8 cellular contexts compared by ENCODE assay signal in the genomic region with DNA sequence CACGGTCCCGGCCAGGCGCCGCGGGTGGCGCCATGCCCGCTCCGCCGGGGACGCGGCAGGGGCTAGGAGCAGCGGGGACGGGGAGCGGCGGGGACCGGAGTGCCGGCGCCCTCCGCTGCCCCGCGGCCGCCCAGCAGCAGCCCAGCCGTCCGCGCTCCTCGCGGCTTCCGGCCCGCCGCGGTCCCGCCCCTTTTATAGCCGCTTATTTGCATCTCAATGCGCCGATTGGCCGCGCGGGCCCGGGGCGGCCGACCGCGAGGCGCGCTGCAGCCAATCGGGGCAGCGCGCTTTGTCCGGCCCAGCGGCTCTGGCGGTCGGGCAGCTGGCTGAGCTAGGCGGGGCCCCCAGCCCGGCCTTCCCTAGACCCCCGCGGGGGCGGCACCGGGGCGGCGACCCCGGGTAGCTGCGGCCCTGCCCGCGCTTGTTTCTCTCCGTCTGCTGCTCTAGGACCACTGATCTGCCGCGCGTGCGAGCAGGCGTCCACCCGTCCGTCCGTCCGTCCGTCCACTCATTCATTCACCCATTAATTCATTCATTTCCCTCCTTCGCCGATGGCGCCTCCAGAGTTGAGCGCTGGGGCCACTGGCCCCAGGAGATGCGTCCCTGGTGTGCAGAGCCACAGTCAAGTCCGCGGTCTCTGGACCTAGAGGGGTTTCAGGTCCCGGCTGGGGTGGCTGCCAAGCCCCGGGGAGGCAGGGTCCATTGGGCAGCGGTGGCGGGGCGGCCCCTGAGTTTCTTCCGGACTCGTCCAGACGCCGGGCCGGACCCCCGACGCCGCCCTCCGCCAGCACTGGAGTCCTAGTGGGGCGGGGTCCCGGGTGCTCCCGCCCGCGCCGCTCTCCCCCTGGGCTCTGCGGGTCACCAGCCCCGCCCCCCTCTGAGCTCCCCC. TPM values are rescaled to one million over a fixed set of nuclear protein-coding genes. Genes with fewer than 3 reads are reported as not detected.
A peak's percentile ranks its signal among the peaks of the same experiment; 100 is the strongest.
DNase-seq lines count a peak whose midpoint lies in the region; ATAC-seq and TF ChIP-seq lines count a peak whose summit lies in the region.

Gene HES6 (minus strand): TSS at position 167 of the 889 bp plus-strand sequence. CDS start 133 bp downstream, at position 34.

- intact Hi-C loops in activated T-helper 2 cell treated with anti-CD3 and anti-CD28 coated beads, Interferon-gamma antibody, Interleukin-2, Interleukin-4, amounts not matched to agents 10 μg/mL and 5 μg/mL and 100 μg/mL, durations not matched to agents 14 hours and 24 hours and 36 hours (cut with micrococcal nuclease) = loop anchor here (1.0 to 2.0 kb wide), 3 partner anchors 9 to 49 kb away; partner anchors contain the start of genes ILKAP and PER2

- H3K4me2 ChIP-seq in DND-41 (ENCODE audit: insufficient read depth, low read length) = peak within 1 kb of the TSS; percentile 62

- H4K20me1 ChIP-seq in DND-41 (ENCODE audit: insufficient read depth, low read length) = no peaks in the 10 kb centered on the region

- H3K27me3 ChIP-seq in DND-41 (ENCODE audit: insufficient read depth, low read length, poor library complexity) = peaks cover 9% of the 10 kb centered on the region

- H3K9me3 ChIP-seq in DND-41 (ENCODE audit: insufficient read depth, low read length, severe bottlenecking) = no peaks in the 10 kb centered on the region

- no peaks in the 10 kb centered on the region for H3K79me2 ChIP-seq in DND-41 (ENCODE audit: insufficient read depth, low read length)

- no peaks in the 10 kb centered on the region for H3K9me3 Mint-ChIP-seq in activated T-helper 2 cell treated with anti-CD3 and anti-CD28 coated beads, Interferon-gamma antibody, Interleukin-2, Interleukin-4, amounts not matched to agents 10 μg/mL and 5 μg/mL and 100 μg/mL, durations not matched to agents 14 hours and 24 hours and 36 hours
- H3K9me3 Mint-ChIP-seq in neural crest cell = peaks cover 6% of the 10 kb centered on the region
- no peaks in the 10 kb centered on the region for H3K9me3 Mint-ChIP-seq in stimulated activated naive CD8-positive, alpha-beta T cell treated with anti-CD3 and anti-CD28 coated beads, Interleukin-15, Interleukin-2, amounts not matched to agents 100 ng/mL and 50 ng/mL, for 24 hours

- peaks cover 7% of the 10 kb centered on the region for H3K36me3 Mint-ChIP-seq in activated T-helper 2 cell treated with anti-CD3 and anti-CD28 coated beads, Interferon-gamma antibody, Interleukin-2, Interleukin-4, amounts not matched to agents 10 μg/mL and 5 μg/mL and 100 μg/mL, durations not matched to agents 14 hours and 24 hours and 36 hours (ENCODE audit: low read depth)
- H3K36me3 Mint-ChIP-seq in neural crest cell (ENCODE audit: low read depth) = peaks cover 7% of the 10 kb centered on the region
- peaks cover 6% of the 10 kb centered on the region for H3K36me3 Mint-ChIP-seq in stimulated activated naive CD8-positive, alpha-beta T cell treated with anti-CD3 and anti-CD28 coated beads, Interleukin-15, Interleukin-2, amounts not matched to agents 100 ng/mL and 50 ng/mL, for 24 hours (ENCODE audit: low read depth)

- H3K27me3 Mint-ChIP-seq in activated T-helper 2 cell treated with anti-CD3 and anti-CD28 coated beads, Interferon-gamma antibody, Interleukin-2, Interleukin-4, amounts not matched to agents 10 μg/mL and 5 μg/mL and 100 μg/mL, durations not matched to agents 14 hours and 24 hours and 36 hours (ENCODE audit: low read depth) = peaks cover 40% of the 10 kb centered on the region
- no peaks in the 10 kb centered on the region for H3K27me3 Mint-ChIP-seq in neural crest cell (ENCODE audit: low read depth)
- H3K27me3 Mint-ChIP-seq in stimulated activated naive CD8-positive, alpha-beta T cell treated with anti-CD3 and anti-CD28 coated beads, Interleukin-15, Interleukin-2, amounts not matched to agents 100 ng/mL and 50 ng/mL, for 24 hours = peaks cover 39% of the 10 kb centered on the region

- peak within 1 kb of the TSS; percentile 70 for H3K27ac Mint-ChIP-seq in activated T-helper 2 cell treated with anti-CD3 and anti-CD28 coated beads, Interferon-gamma antibody, Interleukin-2, Interleukin-4, amounts not matched to agents 10 μg/mL and 5 μg/mL and 100 μg/mL, durations not matched to agents 14 hours and 24 hours and 36 hours
- H3K27ac Mint-ChIP-seq in neural crest cell (ENCODE audit: unreplicated experiment) = no peak within 1 kb of the TSS
- H3K27ac Mint-ChIP-seq in stimulated activated naive CD8-positive, alpha-beta T cell treated with anti-CD3 and anti-CD28 coated beads, Interleukin-15, Interleukin-2, amounts not matched to agents 100 ng/mL and 50 ng/mL, for 24 hours = peak within 1 kb of the TSS; percentile 54

- H3K4me3 ChIP-seq in DND-41 (ENCODE audit: low read depth in 1 of 2, low read length in 2 of 2) (peak within 1 kb of the TSS in 1 of 2 experiments; percentile 50; a peak in 2 of 4 replicates), fibroblast of villous mesenchyme (ENCODE audit: low read depth, low read length) (peak within 1 kb of the TSS; percentile 61)

- H3K27ac ChIP-seq in DND-41 (ENCODE audit: low read length) = no peak within 1 kb of the TSS

- peak within 1 kb of the TSS; percentile 35; the same call in 1 of the 2 replicates for H3K9ac ChIP-seq in DND-41 (ENCODE audit: low read depth, low read length)

- peak within 1 kb of the TSS; percentile 54 for H2AFZ ChIP-seq in DND-41 (ENCODE audit: low read depth, low read length)

- TF ChIP-seq CTCF in DND-41 (IDR thresholded peaks at IDR 0.05; ENCODE audit: borderline replicate concordance, extremely low read depth, low read length, poor library complexity, severe bottlenecking) = no peak
- TF ChIP-seq CTCF in fibroblast of villous mesenchyme (IDR thresholded peaks at IDR 0.05; ENCODE audit: insufficient read depth, low read depth, low read length) = no peak
- TF ChIP-seq CTCF in neural crest cell (conservative IDR thresholded peaks at IDR 0.05) = no peak

- peak; percentile 88 for ATAC-seq in DND-41 (ENCODE audit: insufficient read depth, low read depth)
- ATAC-seq in GM21825 (IDR thresholded peaks at IDR 0.05; ENCODE audit: unreplicated experiment) = peak; percentile 76

- peaks cover 4% of the 10 kb centered on the region for H3K4me1 ChIP-seq in DND-41 (ENCODE audit: insufficient read depth, low read length)

- peaks cover under 1% of the 10 kb centered on the region; the same call in 1 of the 2 replicates for H3K36me3 ChIP-seq in DND-41 (ENCODE audit: insufficient read depth, low read length)

- DNase-seq in DND-41 (peak; percentile 66), Kasumi-1 (lab: John Stamatoyannopoulos, UW) (peak; percentile 42 to 56), RPMI7951 (ENCODE audit: low read depth) (peak; percentile 89), fibroblast of villous mesenchyme (ENCODE audit: low read depth) (peak; percentile 87), neural crest cell (ENCODE audit: low read depth, low spot score) (peak; percentile 84)
- DNase-seq in activated T-helper 2 cell treated with anti-CD3 and anti-CD28 coated beads, Interferon-gamma antibody, Interleukin-2, Interleukin-4, amounts not matched to agents 10 μg/mL and 5 μg/mL and 100 μg/mL, durations not matched to agents 14 hours and 24 hours and 36 hours (ENCODE audit: low spot score) = peak; percentile 80

- H3K4me1 Mint-ChIP-seq in activated T-helper 2 cell treated with anti-CD3 and anti-CD28 coated beads, Interferon-gamma antibody, Interleukin-2, Interleukin-4, amounts not matched to agents 10 μg/mL and 5 μg/mL and 100 μg/mL, durations not matched to agents 14 hours and 24 hours and 36 hours (ENCODE audit: low read depth) = peaks cover 3% of the 10 kb centered on the region
- peaks cover 41% of the 10 kb centered on the region for H3K4me1 Mint-ChIP-seq in neural crest cell
- peaks cover 14% of the 10 kb centered on the region for H3K4me1 Mint-ChIP-seq in stimulated activated naive CD8-positive, alpha-beta T cell treated with anti-CD3 and anti-CD28 coated beads, Interleukin-15, Interleukin-2, amounts not matched to agents 100 ng/mL and 50 ng/mL, for 24 hours (ENCODE audit: low read depth)

- peak within 1 kb of the TSS; percentile 90 for H3K4me3 Mint-ChIP-seq in activated T-helper 2 cell treated with anti-CD3 and anti-CD28 coated beads, Interferon-gamma antibody, Interleukin-2, Interleukin-4, amounts not matched to agents 10 μg/mL and 5 μg/mL and 100 μg/mL, durations not matched to agents 14 hours and 24 hours and 36 hours (ENCODE audit: low read depth)
- H3K4me3 Mint-ChIP-seq in neural crest cell = peak within 1 kb of the TSS; percentile 86
- peak within 1 kb of the TSS; percentile 85 for H3K4me3 Mint-ChIP-seq in stimulated activated naive CD8-positive, alpha-beta T cell treated with anti-CD3 and anti-CD28 coated beads, Interleukin-15, Interleukin-2, amounts not matched to agents 100 ng/mL and 50 ng/mL, for 24 hours

RNA-seq across cellular contexts. Expression of gene HES6, which starts in this region (rescaled TPM):
- 8.3 and 22.7 TPM in 2 replicates for total RNA-seq in RPMI7951 (2014; rRNA removed; shearing (Covaris generic))
- 10.2 and 10.8 TPM in 2 replicates for total RNA-seq in activated T-helper 2 cell treated with anti-CD3 and anti-CD28 coated beads, Interferon-gamma antibody, Interleukin-2, Interleukin-4, amounts not matched to agents 10 μg/mL and 5 μg/mL and 100 μg/mL, durations not matched to agents 14 hours and 24 hours and 36 hours
- total RNA-seq in fibroblast of villous mesenchyme (2.2 and 6.1 TPM in 2 replicates), neural crest cell (143 and 152 TPM in 2 replicates)
